In the genomic region with DNA sequence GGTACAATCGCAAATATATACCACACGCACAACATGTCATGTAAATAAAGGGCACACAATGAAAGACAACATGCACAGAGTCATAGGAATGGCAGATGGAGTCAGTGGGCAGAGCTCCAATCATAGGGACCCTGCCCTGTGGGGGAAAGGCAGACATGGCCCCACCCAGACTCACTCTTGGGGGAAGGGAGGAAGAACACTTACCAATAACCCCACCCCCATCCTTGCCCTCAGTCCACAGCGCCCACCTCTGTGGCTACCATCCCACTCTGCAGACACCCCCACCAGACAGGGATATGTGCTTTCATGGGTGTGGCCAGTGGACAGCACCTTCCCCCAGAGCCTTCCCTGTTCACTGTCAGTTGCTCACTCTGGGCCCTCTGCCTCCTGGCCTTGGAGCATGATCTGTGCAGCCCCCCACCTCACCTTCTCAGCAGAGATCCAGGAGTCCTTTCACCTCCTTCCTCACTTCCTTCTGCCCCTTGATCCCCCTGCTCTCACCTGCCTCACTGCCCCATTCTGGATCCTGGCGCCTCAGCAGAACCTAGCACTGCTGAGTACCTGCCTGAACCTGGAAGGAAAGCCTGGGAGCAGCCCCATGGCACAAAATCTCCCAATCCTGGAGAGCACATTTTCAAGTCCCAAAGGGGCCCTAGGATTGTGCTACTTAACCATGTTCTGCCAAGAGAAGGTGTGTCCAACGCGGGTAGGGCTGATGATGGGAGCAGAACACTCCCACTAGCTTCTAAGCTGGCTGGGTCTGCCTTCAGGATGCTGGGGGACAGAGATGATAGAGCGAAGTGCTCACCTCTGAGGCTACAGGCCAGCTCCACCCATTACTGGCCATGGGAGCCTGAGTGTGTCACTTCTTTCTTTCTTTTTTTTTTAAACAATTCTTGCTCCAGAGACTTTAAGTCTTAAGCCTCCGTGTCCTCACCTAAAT, we compare ENCODE assay signal across 1 cellular context.
TF ChIP-seq lines count a peak whose summit lies in the region.

No MANE protein-coding gene starts in this region.

TF ChIP-seq in HEK293, 187 proteins besides CTCF, POLR2A, EP300 and RAD21 (continued from another document):
- TF ChIP-seq, protein P1, sequence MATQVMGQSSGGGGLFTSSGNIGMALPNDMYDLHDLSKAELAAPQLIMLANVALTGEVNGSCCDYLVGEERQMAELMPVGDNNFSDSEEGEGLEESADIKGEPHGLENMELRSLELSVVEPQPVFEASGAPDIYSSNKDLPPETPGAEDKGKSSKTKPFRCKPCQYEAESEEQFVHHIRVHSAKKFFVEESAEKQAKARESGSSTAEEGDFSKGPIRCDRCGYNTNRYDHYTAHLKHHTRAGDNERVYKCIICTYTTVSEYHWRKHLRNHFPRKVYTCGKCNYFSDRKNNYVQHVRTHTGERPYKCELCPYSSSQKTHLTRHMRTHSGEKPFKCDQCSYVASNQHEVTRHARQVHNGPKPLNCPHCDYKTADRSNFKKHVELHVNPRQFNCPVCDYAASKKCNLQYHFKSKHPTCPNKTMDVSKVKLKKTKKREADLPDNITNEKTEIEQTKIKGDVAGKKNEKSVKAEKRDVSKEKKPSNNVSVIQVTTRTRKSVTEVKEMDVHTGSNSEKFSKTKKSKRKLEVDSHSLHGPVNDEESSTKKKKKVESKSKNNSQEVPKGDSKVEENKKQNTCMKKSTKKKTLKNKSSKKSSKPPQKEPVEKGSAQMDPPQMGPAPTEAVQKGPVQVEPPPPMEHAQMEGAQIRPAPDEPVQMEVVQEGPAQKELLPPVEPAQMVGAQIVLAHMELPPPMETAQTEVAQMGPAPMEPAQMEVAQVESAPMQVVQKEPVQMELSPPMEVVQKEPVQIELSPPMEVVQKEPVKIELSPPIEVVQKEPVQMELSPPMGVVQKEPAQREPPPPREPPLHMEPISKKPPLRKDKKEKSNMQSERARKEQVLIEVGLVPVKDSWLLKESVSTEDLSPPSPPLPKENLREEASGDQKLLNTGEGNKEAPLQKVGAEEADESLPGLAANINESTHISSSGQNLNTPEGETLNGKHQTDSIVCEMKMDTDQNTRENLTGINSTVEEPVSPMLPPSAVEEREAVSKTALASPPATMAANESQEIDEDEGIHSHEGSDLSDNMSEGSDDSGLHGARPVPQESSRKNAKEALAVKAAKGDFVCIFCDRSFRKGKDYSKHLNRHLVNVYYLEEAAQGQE (tag by site-specific recombination; IDR thresholded peaks at IDR 0.05), result 0 out of 2 replicates have a peak, but pooled peaks have one; percentile 38
- no peak for TF ChIP-seq KLF16 (tag by site-specific recombination; IDR thresholded peaks at IDR 0.05)
- TF ChIP-seq, protein P2, sequence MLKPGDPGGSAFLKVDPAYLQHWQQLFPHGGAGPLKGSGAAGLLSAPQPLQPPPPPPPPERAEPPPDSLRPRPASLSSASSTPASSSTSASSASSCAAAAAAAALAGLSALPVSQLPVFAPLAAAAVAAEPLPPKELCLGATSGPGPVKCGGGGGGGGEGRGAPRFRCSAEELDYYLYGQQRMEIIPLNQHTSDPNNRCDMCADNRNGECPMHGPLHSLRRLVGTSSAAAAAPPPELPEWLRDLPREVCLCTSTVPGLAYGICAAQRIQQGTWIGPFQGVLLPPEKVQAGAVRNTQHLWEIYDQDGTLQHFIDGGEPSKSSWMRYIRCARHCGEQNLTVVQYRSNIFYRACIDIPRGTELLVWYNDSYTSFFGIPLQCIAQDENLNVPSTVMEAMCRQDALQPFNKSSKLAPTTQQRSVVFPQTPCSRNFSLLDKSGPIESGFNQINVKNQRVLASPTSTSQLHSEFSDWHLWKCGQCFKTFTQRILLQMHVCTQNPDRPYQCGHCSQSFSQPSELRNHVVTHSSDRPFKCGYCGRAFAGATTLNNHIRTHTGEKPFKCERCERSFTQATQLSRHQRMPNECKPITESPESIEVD (tag by site-specific recombination; IDR thresholded peaks at IDR 0.05), result no peak
- TF ChIP-seq KLF1 (tag by site-specific recombination; IDR thresholded peaks at IDR 0.05), result peak; percentile 59
- TF ChIP-seq ZNF311 (tag by site-specific recombination; IDR thresholded peaks at IDR 0.05; ENCODE audit: borderline replicate concordance), result no peak
- peak; percentile 39; the same call in 1 of the 2 replicates for TF ChIP-seq SP3 (tag by site-specific recombination; IDR thresholded peaks at IDR 0.05)
- TF ChIP-seq, protein P3, sequence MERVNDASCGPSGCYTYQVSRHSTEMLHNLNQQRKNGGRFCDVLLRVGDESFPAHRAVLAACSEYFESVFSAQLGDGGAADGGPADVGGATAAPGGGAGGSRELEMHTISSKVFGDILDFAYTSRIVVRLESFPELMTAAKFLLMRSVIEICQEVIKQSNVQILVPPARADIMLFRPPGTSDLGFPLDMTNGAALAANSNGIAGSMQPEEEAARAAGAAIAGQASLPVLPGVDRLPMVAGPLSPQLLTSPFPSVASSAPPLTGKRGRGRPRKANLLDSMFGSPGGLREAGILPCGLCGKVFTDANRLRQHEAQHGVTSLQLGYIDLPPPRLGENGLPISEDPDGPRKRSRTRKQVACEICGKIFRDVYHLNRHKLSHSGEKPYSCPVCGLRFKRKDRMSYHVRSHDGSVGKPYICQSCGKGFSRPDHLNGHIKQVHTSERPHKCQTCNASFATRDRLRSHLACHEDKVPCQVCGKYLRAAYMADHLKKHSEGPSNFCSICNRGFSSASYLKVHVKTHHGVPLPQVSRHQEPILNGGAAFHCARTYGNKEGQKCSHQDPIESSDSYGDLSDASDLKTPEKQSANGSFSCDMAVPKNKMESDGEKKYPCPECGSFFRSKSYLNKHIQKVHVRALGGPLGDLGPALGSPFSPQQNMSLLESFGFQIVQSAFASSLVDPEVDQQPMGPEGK (tag by site-specific recombination; IDR thresholded peaks at IDR 0.05), result no peak
- TF ChIP-seq GLIS2 (tag by site-specific recombination; IDR thresholded peaks at IDR 0.05), result 0 out of 2 replicates have a peak, but pooled peaks have one; percentile 16
- TF ChIP-seq OVOL3 (tag by site-specific recombination; IDR thresholded peaks at IDR 0.05), result no peak
- TF ChIP-seq ZFHX2 (tag by site-specific recombination; conservative IDR thresholded peaks at IDR 0.05), result peak; percentile 74
